Comparison of ENCODE assay signal across 6 cellular contexts in genomic region chr17:21421421-21422381, GRCh38. TPM values are rescaled to one million over a fixed set of nuclear protein-coding genes. Genes with fewer than 3 reads are reported as not detected.
"Had no signal": no experiment of that assay in that cellular context is flagged by ENCODE, and none has a peak within 500 bp of the region (broad histone marks: within the 10 kb centered on the region; RNA-seq: fewer than 3 reads in every experiment).

No MANE protein-coding gene starts in this region.

RNA-seq across cellular contexts. Expression of gene KCNJ12, which starts 45.5 kb away (rescaled TPM):
- total RNA-seq: activated CD4-positive, alpha-beta T cell treated with anti-CD3 and anti-CD28 coated beads, Interleukin-2, amount 10 ng/mL, durations not matched to agents 7 days and 5 days; activated CD8-positive, alpha-beta memory T cell treated with anti-CD3 and anti-CD28 coated beads, Interleukin-2, amount 10 ng/mL, durations not matched to agents 7 days and 5 days; activated CD8-positive, alpha-beta T cell treated with anti-CD3 and anti-CD28 coated beads for 36 hours; activated naive CD4-positive, alpha-beta T cell treated with anti-CD3 and anti-CD28 coated beads, Interleukin-2, amount 50 U/mL, for 72 hours; activated T-helper 1 cell treated with anti-CD3 and anti-CD28 coated beads, Interleukin-12 subunit alpha, Interleukin-12 subunit beta, Interleukin-2, Interleukin-4 antibody, amounts not matched to agents 30 ng/mL and 10 ng/mL and 1 ng/mL, durations not matched to agents 14 hours and 24 hours and 36 hours; mammary epithelial cell had no signal
